Comparison of ENCODE assay signal across 20 cellular contexts in genomic region chr11:118894192-118894591, GRCh38. TPM values are rescaled to one million over a fixed set of nuclear protein-coding genes. Genes with fewer than 3 reads are reported as not detected.
DNase-seq lines count a peak whose midpoint lies in the region; ATAC-seq and TF ChIP-seq lines count a peak whose summit lies in the region.
"Had no signal": no experiment of that assay in that cellular context is flagged by ENCODE, and none has a peak within 500 bp of the region (broad histone marks: within the 10 kb centered on the region; RNA-seq: fewer than 3 reads in every experiment).

No MANE protein-coding gene starts in this region.

- H3K9me2 ChIP-seq in DOHH2 (replicated peaks; ENCODE audit: control insufficient read depth, low read length), result no peaks in the 10 kb centered on the region

- no peak for TF ChIP-seq CTCF in CD4-positive, alpha-beta T cell (IDR thresholded peaks at IDR 0.05)
- TF ChIP-seq CTCF in DOHH2 (IDR thresholded peaks at IDR 0.05; ENCODE audit: low read depth, low read length, poor library complexity, severe bottlenecking), result no peak

- H3K4me3 ChIP-seq in DOHH2 (ENCODE audit: low read length), result peak overlapping the region; percentile 79
- H3K4me3 ChIP-seq: mucosa of descending colon, pancreas had no signal

- H4K20me1 ChIP-seq in DOHH2 (ENCODE audit: control insufficient read depth, insufficient read depth, low read depth, low read length), result no peaks in the 10 kb centered on the region

- H3F3A ChIP-seq in DOHH2 (ENCODE audit: control insufficient read depth, insufficient read depth), result peaks cover 60% of the 10 kb centered on the region

- intact Hi-C loops in CD4-positive, alpha-beta T cell (cut with DNase I, micrococcal nuclease), result loop anchor here in 1 of 2 experiments (2.0 kb wide), 1 partner anchor 103 kb away; the partner anchor contains the start of gene DDX6

- no peak for DNase-seq in CD4-positive, alpha-beta T cell
- no peak for DNase-seq in activated naive CD8-positive, alpha-beta T cell treated with anti-CD3 and anti-CD28 coated beads for 36 hours
- no peak for DNase-seq in natural killer cell treated with Interleukin-12 subunit alpha and Interleukin-12 subunit beta and Interleukin-15 and Interleukin-18, amount 100 ng/mL, for 72 hours (ENCODE audit: low spot score)
- DNase-seq in ecto neural progenitor cell (ENCODE audit: low spot score), result no peak
- no peak for DNase-seq in superior temporal gyrus (ENCODE audit: extremely low spot score)
- DNase-seq: activated CD8-positive, alpha-beta memory T cell treated with anti-CD3 and anti-CD28 coated beads for 24 hours; left cardiac atrium; mucosa of descending colon; NCI-H1417 treated with DMSO at 0.1 percent for 48 hours; NCI-H82; stimulated activated CD4-positive, alpha-beta T cell treated with anti-CD3 and anti-CD28 coated beads, Interleukin-4, amount 100 ng/mL, for 24 hours had no signal

- peaks cover 77% of the 10 kb centered on the region for H3K36me3 Mint-ChIP-seq in CD4-positive, alpha-beta T cell (ENCODE audit: low read depth)
- peaks cover 7% of the 10 kb centered on the region for H3K36me3 Mint-ChIP-seq in activated naive CD8-positive, alpha-beta T cell treated with anti-CD3 and anti-CD28 coated beads for 36 hours
- H3K36me3 Mint-ChIP-seq in natural killer cell treated with Interleukin-12 subunit alpha and Interleukin-12 subunit beta and Interleukin-15 and Interleukin-18, amount 100 ng/mL, for 72 hours, result no peaks in the 10 kb centered on the region

- H3K27ac ChIP-seq in CD4-positive, alpha-beta T cell (ENCODE audit: low read depth, low read length), result peak overlapping the region; percentile 89
- H3K27ac ChIP-seq in DOHH2 (ENCODE audit: low read depth, low read length), result peak overlapping the region; percentile 99

- H3K9me3 Mint-ChIP-seq in CD4-positive, alpha-beta T cell, result no peaks in the 10 kb centered on the region
- no peaks in the 10 kb centered on the region for H3K9me3 Mint-ChIP-seq in activated naive CD8-positive, alpha-beta T cell treated with anti-CD3 and anti-CD28 coated beads for 36 hours
- no peaks in the 10 kb centered on the region for H3K9me3 Mint-ChIP-seq in natural killer cell treated with Interleukin-12 subunit alpha and Interleukin-12 subunit beta and Interleukin-15 and Interleukin-18, amount 100 ng/mL, for 72 hours
- H3K9me3 Mint-ChIP-seq: activated T-helper 2 cell treated with anti-CD3 and anti-CD28 coated beads, Interferon-gamma antibody, Interleukin-2, Interleukin-4, amounts not matched to agents 10 μg/mL and 5 μg/mL and 100 μg/mL, durations not matched to agents 14 hours and 24 hours and 36 hours had no signal

- no peaks in the 10 kb centered on the region for H3K27me3 Mint-ChIP-seq in CD4-positive, alpha-beta T cell
- H3K27me3 Mint-ChIP-seq in activated naive CD8-positive, alpha-beta T cell treated with anti-CD3 and anti-CD28 coated beads for 36 hours, result no peaks in the 10 kb centered on the region
- no peaks in the 10 kb centered on the region for H3K27me3 Mint-ChIP-seq in natural killer cell treated with Interleukin-12 subunit alpha and Interleukin-12 subunit beta and Interleukin-15 and Interleukin-18, amount 100 ng/mL, for 72 hours

- ATAC-seq in CD4-positive, alpha-beta T cell (ENCODE audit: poor library complexity), result no peak
- no peak for ATAC-seq in natural killer cell treated with Interleukin-12 subunit alpha and Interleukin-12 subunit beta and Interleukin-15 and Interleukin-18, amount 100 ng/mL, for 72 hours
- ATAC-seq in HG03342 (IDR thresholded peaks at IDR 0.05; ENCODE audit: unreplicated experiment), result no peak
- ATAC-seq: HCT116, left cardiac atrium, mucosa of descending colon, pancreas had no signal

- peak overlapping the region; percentile 97 for H3K27ac Mint-ChIP-seq in CD4-positive, alpha-beta T cell
- H3K27ac Mint-ChIP-seq in activated naive CD8-positive, alpha-beta T cell treated with anti-CD3 and anti-CD28 coated beads for 36 hours, result peak overlapping the region; percentile 95
- H3K27ac Mint-ChIP-seq in natural killer cell treated with Interleukin-12 subunit alpha and Interleukin-12 subunit beta and Interleukin-15 and Interleukin-18, amount 100 ng/mL, for 72 hours, result peak overlapping the region; percentile 8 to 78
- H3K27ac Mint-ChIP-seq: activated T-helper 2 cell treated with anti-CD3 and anti-CD28 coated beads, Interferon-gamma antibody, Interleukin-2, Interleukin-4, amounts not matched to agents 10 μg/mL and 5 μg/mL and 100 μg/mL, durations not matched to agents 14 hours and 24 hours and 36 hours had no signal

- H3K4me1 Mint-ChIP-seq in CD4-positive, alpha-beta T cell (ENCODE audit: low read depth), result peaks cover 88% of the 10 kb centered on the region
- peaks cover 67% of the 10 kb centered on the region for H3K4me1 Mint-ChIP-seq in activated naive CD8-positive, alpha-beta T cell treated with anti-CD3 and anti-CD28 coated beads for 36 hours
- peaks cover 49 to 50% of the 10 kb centered on the region in 2 donors for H3K4me1 Mint-ChIP-seq in natural killer cell treated with Interleukin-12 subunit alpha and Interleukin-12 subunit beta and Interleukin-15 and Interleukin-18, amount 100 ng/mL, for 72 hours (ENCODE audit: low read depth in 2 of 2)

- no peaks in the 10 kb centered on the region for H3K9me3 ChIP-seq in CD4-positive, alpha-beta T cell (ENCODE audit: control insufficient read depth, low read length)
- no peaks in the 10 kb centered on the region for H3K9me3 ChIP-seq in DOHH2 (ENCODE audit: control insufficient read depth, insufficient read depth, low read length)
- H3K9me3 ChIP-seq: mucosa of descending colon, pancreas, Peyer's patch had no signal

- H3K36me3 ChIP-seq in DOHH2 (ENCODE audit: control insufficient read depth, low read length), result peaks cover 81% of the 10 kb centered on the region
- H3K36me3 ChIP-seq: pancreas had no signal

- peaks cover 86% of the 10 kb centered on the region for H3K4me1 ChIP-seq in DOHH2 (ENCODE audit: control insufficient read depth, low read length)

- POLR2A ChIA-PET in CD4-positive, alpha-beta T cell (lab: Charles Lee), result interaction anchor here (1.3 to 5.6 kb wide), 9 partner anchors 8 to 205 kb away, joined by 4 to 212 read pairs (median 12); partner anchors contain the start of genes BCL9L, CXCR5 and DDX6

- CTCF ChIA-PET in CD4-positive, alpha-beta T cell (lab: Charles Lee), result interaction anchor here (1.1 to 1.9 kb wide), 4 partner anchors 24 to 107 kb away, joined by 3 to 11 read pairs (median 5); partner anchors contain the start of gene DDX6

- peak overlapping the region; percentile 99 for H3K4me2 ChIP-seq in DOHH2 (ENCODE audit: low read length)

- no peaks in the 10 kb centered on the region for H3K27me3 ChIP-seq in CD4-positive, alpha-beta T cell (ENCODE audit: control insufficient read depth, insufficient read depth, low read length)
- no peaks in the 10 kb centered on the region for H3K27me3 ChIP-seq in DOHH2 (ENCODE audit: control insufficient read depth, low read length)
- H3K27me3 ChIP-seq: pancreas, Peyer's patch had no signal

- peaks cover 77% of the 10 kb centered on the region for H3K79me2 ChIP-seq in DOHH2 (ENCODE audit: control insufficient read depth, low read length)

- H3K4me3 Mint-ChIP-seq in CD4-positive, alpha-beta T cell, result peak overlapping the region; percentile 70
- no peak overlapping the region for H3K4me3 Mint-ChIP-seq in activated naive CD8-positive, alpha-beta T cell treated with anti-CD3 and anti-CD28 coated beads for 36 hours
- H3K4me3 Mint-ChIP-seq in natural killer cell treated with Interleukin-12 subunit alpha and Interleukin-12 subunit beta and Interleukin-15 and Interleukin-18, amount 100 ng/mL, for 72 hours, result no peak overlapping the region

RNA-seq across cellular contexts. Expression of gene CXCR5, which starts 10.5 kb away (rescaled TPM):
- total RNA-seq in CD4-positive, alpha-beta T cell, result 10 to 100 TPM; 13.2 to 14.3 TPM
- 1 to 10 TPM; 1.5 to 1.6 TPM for total RNA-seq in activated naive CD8-positive, alpha-beta T cell treated with anti-CD3 and anti-CD28 coated beads for 36 hours
- 1 to 10 TPM; 3.1 to 6.3 TPM for total RNA-seq in natural killer cell treated with Interleukin-12 subunit alpha and Interleukin-12 subunit beta and Interleukin-15 and Interleukin-18, amount 100 ng/mL, for 72 hours
- total RNA-seq: fibroblast of villous mesenchyme, HT-29, left cardiac atrium, LHCN-M2 had no signal

RNA-seq across cellular contexts. Expression of gene BCL9L, which starts 31.5 kb away (rescaled TPM):
- total RNA-seq in CD4-positive, alpha-beta T cell, result 100 to 1,000 TPM; 326 to 332 TPM
- 10 to 100 TPM; 34.9 to 38.8 TPM for total RNA-seq in activated naive CD8-positive, alpha-beta T cell treated with anti-CD3 and anti-CD28 coated beads for 36 hours
- 10 to 100 TPM; 33.5 to 62.2 TPM for total RNA-seq in natural killer cell treated with Interleukin-12 subunit alpha and Interleukin-12 subunit beta and Interleukin-15 and Interleukin-18, amount 100 ng/mL, for 72 hours

Comparison
In these comparisons a context has a peak if more than half of its experiments do, and no peak if none do; other contexts are left out.
1. H3K27ac Mint-ChIP-seq: peak in every context shown above with its lines; median percentile 97 in CD4-positive, alpha-beta T cell; 95 in activated naive CD8-positive, alpha-beta T cell treated with anti-CD3 and anti-CD28 coated beads for 36 hours; 43 in natural killer cell treated with Interleukin-12 subunit alpha and Interleukin-12 subunit beta and Interleukin-15 and Interleukin-18, amount 100 ng/mL, for 72 hours.
2. RNA of gene BCL9L, which starts 31.5 kb away (total RNA-seq): 326 to 332 TPM in CD4-positive, alpha-beta T cell; 33.5 to 62.2 TPM in natural killer cell treated with Interleukin-12 subunit alpha and Interleukin-12 subunit beta and Interleukin-15 and Interleukin-18, amount 100 ng/mL, for 72 hours and 34.9 to 38.8 TPM in activated naive CD8-positive, alpha-beta T cell treated with anti-CD3 and anti-CD28 coated beads for 36 hours; every median in the first group is over 4 times any median in the second.